8 cellular contexts compared by ENCODE assay signal in genomic region chr3:105823149-105823866, GRCh38. TPM values are rescaled to one million over a fixed set of nuclear protein-coding genes. Genes with fewer than 3 reads are reported as not detected.
DNase-seq lines count a peak whose midpoint lies in the region; TF ChIP-seq lines count a peak whose summit lies in the region.

No MANE protein-coding gene starts in this region.

- in situ Hi-C loops in SK-MEL-5 (cut with HindIII; ENCODE audit: low pct_unique_long_range_greater_than_20kb, low sequenced_read_pairs): no loop called here

- H3K36me3 Mint-ChIP-seq in progenitor cell of endocrine pancreas (ENCODE audit: insufficient read depth): peaks cover 27% of the 10 kb centered on the region

- H3K4me1 Mint-ChIP-seq in progenitor cell of endocrine pancreas (ENCODE audit: low read depth): peaks cover 29% of the 10 kb centered on the region

- H3K27ac ChIP-seq in DOHH2 (ENCODE audit: low read depth, low read length) (peak overlapping the region; percentile 89), esophagus muscularis mucosa (replicated peaks in 1 of 4) (peak overlapping the region; percentile 34 to 62 (median 42))

- H3K27ac Mint-ChIP-seq in progenitor cell of endocrine pancreas: peak overlapping the region; percentile 77

- H4K20me1 ChIP-seq in DOHH2 (ENCODE audit: control insufficient read depth, insufficient read depth, low read depth, low read length): no peaks in the 10 kb centered on the region

- H3K9me3 ChIP-seq in DOHH2 (ENCODE audit: control insufficient read depth, insufficient read depth, low read length) (no peaks in the 10 kb centered on the region), esophagus muscularis mucosa (no peaks in the 10 kb centered on the region)

- H3K9me2 ChIP-seq in DOHH2 (replicated peaks; ENCODE audit: control insufficient read depth, low read length): no peaks in the 10 kb centered on the region

- TF ChIP-seq CTCF in DOHH2 (IDR thresholded peaks at IDR 0.05; ENCODE audit: low read depth, low read length, poor library complexity, severe bottlenecking): no peak
- TF ChIP-seq CTCF in esophagus muscularis mucosa (IDR thresholded peaks at IDR 0.05): no peak
- no peak for TF ChIP-seq CTCF in progenitor cell of endocrine pancreas (IDR thresholded peaks at IDR 0.05; ENCODE audit: unreplicated experiment)

- H3K4me3 ChIP-seq in DOHH2 (ENCODE audit: low read length) (peak overlapping the region; percentile 62), esophagus muscularis mucosa (no peak overlapping the region)

- peak overlapping the region; percentile 71 for H3K4me2 ChIP-seq in DOHH2 (ENCODE audit: low read length)

- no peaks in the 10 kb centered on the region for H3K27me3 Mint-ChIP-seq in progenitor cell of endocrine pancreas

- H3F3A ChIP-seq in DOHH2 (ENCODE audit: control insufficient read depth, insufficient read depth): peaks cover 27% of the 10 kb centered on the region

- peaks cover 30% of the 10 kb centered on the region for H3K36me3 ChIP-seq in DOHH2 (ENCODE audit: control insufficient read depth, low read length)
- H3K36me3 ChIP-seq in esophagus muscularis mucosa: peaks cover 0 to 7% (median 0%) of the 10 kb centered on the region in 4 donors

- no peak for TF ChIP-seq EP300 in esophagus muscularis mucosa (IDR thresholded peaks at IDR 0.05)

- no peaks in the 10 kb centered on the region for H3K9me3 Mint-ChIP-seq in progenitor cell of endocrine pancreas (ENCODE audit: low read depth)

- H3K4me1 ChIP-seq in DOHH2 (ENCODE audit: control insufficient read depth, low read length): peaks cover 75% of the 10 kb centered on the region
- H3K4me1 ChIP-seq in esophagus muscularis mucosa: peaks cover 30 to 59% (median 41%) of the 10 kb centered on the region in 4 donors

- peaks cover 43% of the 10 kb centered on the region for H3K79me2 ChIP-seq in DOHH2 (ENCODE audit: control insufficient read depth, low read length)

- 71% methylated on average over 4 of the region's 4 CpGs for WGBS in esophagus muscularis mucosa

- H3K27me3 ChIP-seq in DOHH2 (ENCODE audit: control insufficient read depth, low read length) (no peaks in the 10 kb centered on the region), esophagus muscularis mucosa (no peaks in the 10 kb centered on the region)

- H3K4me3 Mint-ChIP-seq in progenitor cell of endocrine pancreas (ENCODE audit: low read depth): no peak overlapping the region

- intact Hi-C loops in esophagus muscularis mucosa (cut with DNase I): no loop called here

- no peak for TF ChIP-seq POLR2A in esophagus muscularis mucosa (IDR thresholded peaks at IDR 0.05; ENCODE audit: low read depth)

- DNase-seq in SK-MEL-5 (ENCODE audit: low read depth, low spot score): peak; percentile 42
- DNase-seq in esophagus muscularis mucosa (ENCODE audit: extremely low spot score): no peak
- DNase-seq in progenitor cell of endocrine pancreas (ENCODE audit: low spot score, unreplicated experiment): no peak
- no peak for DNase-seq in NAMALWA (ENCODE audit: low spot score)
- no peak for DNase-seq in NCI-H146 treated with DMSO at 0.1 percent for 48 hours (lab: John Stamatoyannopoulos, UW; ENCODE audit: unreplicated experiment)
- no peak for DNase-seq in NK-92 (lab: John Stamatoyannopoulos, UW; ENCODE audit: unreplicated experiment)
- DNase-seq in HK-2 (ENCODE audit: unreplicated experiment): no peak

RNA-seq across cellular contexts. Expression of gene CBLB, which starts 45.5 kb away (rescaled TPM):
- total RNA-seq in SK-MEL-5 (2014; rRNA removed; shearing (Covaris generic)): 23.0 and 29.3 TPM in 2 replicates
- polyA plus RNA-seq in SK-MEL-5 (2015; cell fraction: cytosol; rRNA removed): 19.4 and 26.2 TPM in 2 replicates
- 38.1 and 38.2 TPM in 2 replicates for polyA plus RNA-seq in SK-MEL-5 (2015; cell fraction: nucleus; rRNA removed)
- 10 to 100 TPM; 20.7 to 35.7 (median 26.2) TPM for total RNA-seq in esophagus muscularis mucosa
- 64.1 and 69.8 TPM in 2 replicates for total RNA-seq in progenitor cell of endocrine pancreas
